ENCODE assay signal across 8 cellular contexts in the genomic region with DNA sequence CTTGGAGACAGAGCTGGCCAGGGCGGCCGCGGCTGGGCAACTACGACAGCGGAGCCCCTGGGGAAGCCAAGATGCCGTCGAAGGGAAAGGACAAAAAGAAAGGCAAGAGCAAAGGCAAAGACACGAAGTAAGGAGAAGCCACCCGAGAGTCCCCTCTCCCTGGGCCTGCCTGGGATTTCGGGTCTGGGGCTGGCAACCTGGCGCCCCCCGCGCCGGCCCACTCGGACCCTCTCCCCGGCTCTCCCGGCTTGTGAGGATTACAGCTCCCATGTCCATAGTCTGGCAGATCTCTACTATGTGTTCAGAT. TPM values are rescaled to one million over a fixed set of nuclear protein-coding genes. Genes with fewer than 3 reads are reported as not detected.
DNase-seq lines count a peak whose midpoint lies in the region; ATAC-seq, FAIRE-seq and TF ChIP-seq lines count a peak whose summit lies in the region.

No MANE protein-coding gene starts in this region.

- FAIRE-seq in H54 (lab: Jason Lieb, UNC): no peak

- no peak for TF ChIP-seq CTCF in fibroblast of villous mesenchyme (IDR thresholded peaks at IDR 0.05; ENCODE audit: insufficient read depth, low read depth, low read length)

- H3K27me3 ChIP-seq in skeletal muscle satellite cell (ENCODE audit: control insufficient read depth, insufficient read depth, low read length): no peaks in the 10 kb centered on the region

- ATAC-seq in SK-N-SH treated with all-trans-retinoic acid at 6 μM for 48 hours (peak; percentile 8), HG02623 (IDR thresholded peaks at IDR 0.05; ENCODE audit: unreplicated experiment) (no peak)

- peak overlapping the region; percentile 90 for H3K9ac ChIP-seq in skeletal muscle satellite cell (ENCODE audit: low read depth, low read length)

- peak; percentile 6 for DNase-seq in H54 (ENCODE audit: insufficient read length, low spot score)
- no peak for DNase-seq in fibroblast of villous mesenchyme (ENCODE audit: low read depth)
- no peak for DNase-seq in NCI-H1694 (lab: John Stamatoyannopoulos, UW)
- DNase-seq in activated CD4-positive, CD25-positive, alpha-beta regulatory T cell treated with anti-CD3 and anti-CD28 coated beads, Interleukin-2, amount 50 U/mL, for 72 hours: no peak
- DNase-seq in HPDE6-E6E7 (ENCODE audit: extremely low spot score): no peak

- no peaks in the 10 kb centered on the region for H3K36me3 ChIP-seq in skeletal muscle satellite cell (ENCODE audit: insufficient read depth, low read length)

- H3K4me1 ChIP-seq in skeletal muscle satellite cell (ENCODE audit: control insufficient read depth, insufficient read depth, low read length): peaks cover 11% of the 10 kb centered on the region

- TF ChIP-seq POLR2A in H54 (IDR thresholded peaks at IDR 0.05; ENCODE audit: low read depth, low read length): no peak

- H3K4me2 ChIP-seq in skeletal muscle satellite cell (ENCODE audit: low read length): peak overlapping the region; percentile 99

- H3K4me3 ChIP-seq in fibroblast of villous mesenchyme (ENCODE audit: low read depth, low read length): peak overlapping the region; percentile 87
- H3K4me3 ChIP-seq in skeletal muscle satellite cell (ENCODE audit: low read length): peak overlapping the region; percentile 81

- no peaks in the 10 kb centered on the region for H3K9me3 ChIP-seq in skeletal muscle satellite cell (replicated peaks; ENCODE audit: low read length)

TF ChIP-seq in SK-N-SH treated with all-trans-retinoic acid at 6 μM for 48 hours, 23 proteins besides CTCF, POLR2A, EP300 and RAD21:
- TF ChIP-seq TCF4 (CRISPR knock-in tag; IDR thresholded peaks at IDR 0.05; ENCODE audit: borderline replicate concordance) (no peak), CREB5 (CRISPR knock-in tag; IDR thresholded peaks at IDR 0.05; ENCODE audit: low read depth) (no peak), SNAI2 (CRISPR knock-in tag; IDR thresholded peaks at IDR 0.05) (no peak), ZNF565 (CRISPR knock-in tag; conservative IDR thresholded peaks at IDR 0.05; ENCODE audit: low read depth) (no peak), ISL1 (CRISPR knock-in tag; IDR thresholded peaks at IDR 0.05) (no peak), GLIS3 (CRISPR knock-in tag; IDR thresholded peaks at IDR 0.05) (no peak), OSR1 (CRISPR knock-in tag; IDR thresholded peaks at IDR 0.05) (no peak), PPARA (CRISPR knock-in tag; IDR thresholded peaks at IDR 0.05; ENCODE audit: borderline replicate concordance) (no peak), PATZ1 (CRISPR knock-in tag; IDR thresholded peaks at IDR 0.05; ENCODE audit: borderline replicate concordance) (no peak), ZFP3 (CRISPR knock-in tag; IDR thresholded peaks at IDR 0.05) (no peak), ARNTL (CRISPR knock-in tag; IDR thresholded peaks at IDR 0.05; ENCODE audit: borderline replicate concordance, low read depth) (no peak), ZNF8 (CRISPR knock-in tag; IDR thresholded peaks at IDR 0.05) (no peak), ZFP30 (CRISPR knock-in tag; IDR thresholded peaks at IDR 0.05) (no peak), ZNF70 (CRISPR knock-in tag; IDR thresholded peaks at IDR 0.05) (no peak), TOX (CRISPR knock-in tag; IDR thresholded peaks at IDR 0.05; ENCODE audit: borderline replicate concordance) (no peak), ESRRG (CRISPR knock-in tag; IDR thresholded peaks at IDR 0.05) (no peak), RARB (CRISPR knock-in tag; IDR thresholded peaks at IDR 0.05) (no peak)
- TF ChIP-seq, protein P1, sequence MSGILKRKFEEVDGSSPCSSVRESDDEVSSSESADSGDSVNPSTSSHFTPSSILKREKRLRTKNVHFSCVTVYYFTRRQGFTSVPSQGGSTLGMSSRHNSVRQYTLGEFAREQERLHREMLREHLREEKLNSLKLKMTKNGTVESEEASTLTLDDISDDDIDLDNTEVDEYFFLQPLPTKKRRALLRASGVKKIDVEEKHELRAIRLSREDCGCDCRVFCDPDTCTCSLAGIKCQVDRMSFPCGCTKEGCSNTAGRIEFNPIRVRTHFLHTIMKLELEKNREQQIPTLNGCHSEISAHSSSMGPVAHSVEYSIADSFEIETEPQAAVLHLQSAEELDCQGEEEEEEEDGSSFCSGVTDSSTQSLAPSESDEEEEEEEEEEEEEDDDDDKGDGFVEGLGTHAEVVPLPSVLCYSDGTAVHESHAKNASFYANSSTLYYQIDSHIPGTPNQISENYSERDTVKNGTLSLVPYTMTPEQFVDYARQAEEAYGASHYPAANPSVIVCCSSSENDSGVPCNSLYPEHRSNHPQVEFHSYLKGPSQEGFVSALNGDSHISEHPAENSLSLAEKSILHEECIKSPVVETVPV (CRISPR knock-in tag; IDR thresholded peaks at IDR 0.05): no peak

RNA-seq across cellular contexts. Expression of gene BBOF1, which starts 0.2 kb away (rescaled TPM):
- total RNA-seq in fibroblast of villous mesenchyme: 8.2 and 11.9 TPM in 2 replicates
- total RNA-seq in skeletal muscle satellite cell (2012; rRNA removed): 4.1 and 9.8 TPM in 2 replicates

RNA-seq across cellular contexts. Expression of gene ENTPD5, which starts 0.3 kb away (rescaled TPM):
- 13.0 and 13.2 TPM in 2 replicates for total RNA-seq in fibroblast of villous mesenchyme
- 10.1 and 13.5 TPM in 2 replicates for total RNA-seq in skeletal muscle satellite cell (2012; rRNA removed)
